ENCODE assay signal across 11 cellular contexts in the genomic region with DNA sequence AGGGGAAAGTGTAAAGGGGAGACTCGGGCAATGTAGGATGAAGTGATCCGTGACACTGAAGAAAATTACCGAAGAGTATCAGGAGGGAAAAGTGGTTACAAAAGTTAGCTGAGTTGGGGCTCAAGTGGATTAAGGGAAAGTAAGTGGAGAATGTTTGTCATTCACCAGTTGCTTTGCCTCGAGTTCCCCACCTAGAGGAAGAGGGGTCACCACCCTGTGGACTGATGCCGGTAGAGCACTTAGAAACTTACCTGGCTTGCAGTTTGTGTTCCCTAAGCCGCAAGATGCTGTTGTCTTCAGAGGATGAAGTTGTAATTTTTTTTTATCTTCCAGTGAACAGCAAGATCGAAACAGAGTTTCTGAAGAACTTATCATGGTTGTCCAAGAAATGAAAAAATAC. TPM values are rescaled to one million over a fixed set of nuclear protein-coding genes. Genes with fewer than 3 reads are reported as not detected.
DNase-seq lines count a peak whose midpoint lies in the region; ATAC-seq and TF ChIP-seq lines count a peak whose summit lies in the region.
"Had no signal": no experiment of that assay in that cellular context is flagged by ENCODE, and none has a peak within 500 bp of the region (broad histone marks: within the 10 kb centered on the region; RNA-seq: fewer than 3 reads in every experiment).

No MANE protein-coding gene starts in this region.

- H3K27me3 Mint-ChIP-seq in stimulated activated naive CD8-positive, alpha-beta T cell treated with anti-CD3 and anti-CD28 coated beads, Interleukin-15, Interleukin-2, amounts not matched to agents 100 ng/mL and 50 ng/mL, for 24 hours: no peaks in the 10 kb centered on the region
- no peaks in the 10 kb centered on the region for H3K27me3 Mint-ChIP-seq in stimulated activated naive CD8-positive, alpha-beta T cell treated with anti-CD3 and anti-CD28 coated beads, Interleukin-15, amount 100 ng/mL, for 72 hours
- H3K27me3 Mint-ChIP-seq in chondrocyte (ENCODE audit: low read depth): no peaks in the 10 kb centered on the region

- H3K36me3 ChIP-seq in mucosa of stomach (ENCODE audit: control insufficient read depth, insufficient read depth, low read length) (peaks cover 6% of the 10 kb centered on the region), vagina (peaks cover 0 to 32% of the 10 kb centered on the region in 2 donors)

- peak overlapping the region; percentile 44 for H3K4me3 Mint-ChIP-seq in stimulated activated naive CD8-positive, alpha-beta T cell treated with anti-CD3 and anti-CD28 coated beads, Interleukin-15, Interleukin-2, amounts not matched to agents 100 ng/mL and 50 ng/mL, for 24 hours
- H3K4me3 Mint-ChIP-seq in stimulated activated naive CD8-positive, alpha-beta T cell treated with anti-CD3 and anti-CD28 coated beads, Interleukin-15, amount 100 ng/mL, for 72 hours: peak overlapping the region in 1 of 2 donors; percentile 6
- H3K4me3 Mint-ChIP-seq in chondrocyte (ENCODE audit: unreplicated experiment): no peak overlapping the region

- H3K4me1 ChIP-seq in mucosa of stomach (ENCODE audit: control insufficient read depth, insufficient read depth, low read length) (peaks cover 25% of the 10 kb centered on the region), vagina (peaks cover 11% of the 10 kb centered on the region)

- ATAC-seq in stimulated activated naive CD8-positive, alpha-beta T cell treated with anti-CD3 and anti-CD28 coated beads, Interleukin-15, amount 100 ng/mL, for 72 hours: no peak

- DNase-seq in stimulated activated naive CD8-positive, alpha-beta T cell treated with anti-CD3 and anti-CD28 coated beads, Interleukin-15, amount 100 ng/mL, for 72 hours: no peak
- DNase-seq in chondrocyte (ENCODE audit: low spot score): no peak
- DNase-seq in vagina (ENCODE audit: extremely low spot score in 2 of 2): no peak
- no peak for DNase-seq in iPS-NIHi7 (ENCODE audit: extremely low spot score)
- no peak for DNase-seq in SW480 (ENCODE audit: low spot score)
- DNase-seq in stimulated activated CD4-positive, alpha-beta T cell treated with anti-CD3 and anti-CD28 coated beads, Interleukin-4, amount 100 ng/mL, for 24 hours: no peak
- DNase-seq: activated CD4-positive, alpha-beta T cell treated with anti-CD3 and anti-CD28 coated beads for 1 hour; effector CD4-positive, alpha-beta T cell; occipital lobe had no signal

- TF ChIP-seq POLR2A in vagina (IDR thresholded peaks at IDR 0.05): no peak

- H3K4me3 ChIP-seq in mucosa of stomach (ENCODE audit: low read length): peak overlapping the region; percentile 71
- H3K4me3 ChIP-seq in vagina: peak overlapping the region; percentile 63 to 74

- TF ChIP-seq CTCF in chondrocyte (IDR thresholded peaks at IDR 0.05) (no peak), vagina (IDR thresholded peaks at IDR 0.05) (no peak)

- H3K9ac ChIP-seq in mucosa of stomach (ENCODE audit: low read length): peak overlapping the region; percentile 76

- peaks cover 26% of the 10 kb centered on the region for H3K4me1 Mint-ChIP-seq in stimulated activated naive CD8-positive, alpha-beta T cell treated with anti-CD3 and anti-CD28 coated beads, Interleukin-15, Interleukin-2, amounts not matched to agents 100 ng/mL and 50 ng/mL, for 24 hours (ENCODE audit: low read depth)
- H3K4me1 Mint-ChIP-seq in stimulated activated naive CD8-positive, alpha-beta T cell treated with anti-CD3 and anti-CD28 coated beads, Interleukin-15, amount 100 ng/mL, for 72 hours: peaks cover 35% of the 10 kb centered on the region
- peaks cover 12% of the 10 kb centered on the region for H3K4me1 Mint-ChIP-seq in chondrocyte (ENCODE audit: low read depth)

- no peak overlapping the region for H3K27ac Mint-ChIP-seq in stimulated activated naive CD8-positive, alpha-beta T cell treated with anti-CD3 and anti-CD28 coated beads, Interleukin-15, Interleukin-2, amounts not matched to agents 100 ng/mL and 50 ng/mL, for 24 hours
- H3K27ac Mint-ChIP-seq in stimulated activated naive CD8-positive, alpha-beta T cell treated with anti-CD3 and anti-CD28 coated beads, Interleukin-15, amount 100 ng/mL, for 72 hours: no peak overlapping the region
- H3K27ac Mint-ChIP-seq in chondrocyte (ENCODE audit: unreplicated experiment): peak overlapping the region; percentile 33

- intact Hi-C loops in vagina (cut with DNase I): no loop called here

- peaks cover 4% of the 10 kb centered on the region for H3K9me3 Mint-ChIP-seq in stimulated activated naive CD8-positive, alpha-beta T cell treated with anti-CD3 and anti-CD28 coated beads, Interleukin-15, Interleukin-2, amounts not matched to agents 100 ng/mL and 50 ng/mL, for 24 hours
- peaks cover 8 to 9% of the 10 kb centered on the region in 2 donors for H3K9me3 Mint-ChIP-seq in stimulated activated naive CD8-positive, alpha-beta T cell treated with anti-CD3 and anti-CD28 coated beads, Interleukin-15, amount 100 ng/mL, for 72 hours
- H3K9me3 Mint-ChIP-seq in chondrocyte (ENCODE audit: low read depth): no peaks in the 10 kb centered on the region

- H3K36me3 Mint-ChIP-seq in stimulated activated naive CD8-positive, alpha-beta T cell treated with anti-CD3 and anti-CD28 coated beads, Interleukin-15, Interleukin-2, amounts not matched to agents 100 ng/mL and 50 ng/mL, for 24 hours (ENCODE audit: low read depth): peaks cover 21% of the 10 kb centered on the region
- peaks cover 2% of the 10 kb centered on the region for H3K36me3 Mint-ChIP-seq in chondrocyte (ENCODE audit: low read depth)

- peak overlapping the region; percentile 95 for H3K27ac ChIP-seq in vagina

- H3K27me3 ChIP-seq in mucosa of stomach (ENCODE audit: control insufficient read depth, insufficient read depth, low read length): no peaks in the 10 kb centered on the region
- no peaks in the 10 kb centered on the region for H3K27me3 ChIP-seq in vagina

- H3K9me3 ChIP-seq in mucosa of stomach (ENCODE audit: control insufficient read depth, low read length): no peaks in the 10 kb centered on the region
- no peaks in the 10 kb centered on the region for H3K9me3 ChIP-seq in vagina

RNA-seq across cellular contexts. Expression of gene PER3, which starts 1.0 kb away (rescaled TPM):
- total RNA-seq in chondrocyte (4.1 to 6.0 TPM (median 4.2 TPM) in 3 replicates), vagina (24.6 TPM)

RNA-seq across cellular contexts. Expression of gene VAMP3, which starts 14.0 kb away (rescaled TPM):
- total RNA-seq in chondrocyte (103 to 111 TPM (median 110 TPM) in 3 replicates), vagina (59.2 TPM)
